10 cellular contexts compared by ENCODE assay signal in the genomic region with DNA sequence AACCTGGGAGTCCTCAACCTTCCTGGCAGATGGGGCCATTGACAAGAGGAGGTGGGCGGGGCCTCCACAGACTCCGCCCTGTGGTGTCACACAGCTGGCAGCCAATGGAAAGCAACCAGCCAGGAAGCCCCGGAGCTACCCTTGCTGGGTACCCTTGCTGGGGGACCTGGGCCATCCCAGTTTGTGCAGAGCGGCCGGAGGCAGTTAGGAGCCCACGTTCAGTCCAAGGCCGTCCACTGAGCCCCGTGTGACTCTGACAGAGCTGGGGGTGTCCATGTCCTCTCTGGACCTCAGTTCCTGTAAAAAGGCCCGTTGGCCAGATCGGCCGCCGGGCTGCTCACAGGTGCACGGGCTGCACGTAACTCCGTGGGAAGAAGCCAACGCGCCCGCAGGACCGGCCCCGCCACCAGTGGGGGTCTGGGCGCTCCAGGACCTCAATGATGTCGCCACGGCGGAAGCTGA. TPM values are rescaled to one million over a fixed set of nuclear protein-coding genes. Genes with fewer than 3 reads are reported as not detected.
DNase-seq lines count a peak whose midpoint lies in the region; ATAC-seq, FAIRE-seq and TF ChIP-seq lines count a peak whose summit lies in the region.
"Had no signal": no experiment of that assay in that cellular context is flagged by ENCODE, and none has a peak within 500 bp of the region (broad histone marks: within the 10 kb centered on the region; RNA-seq: fewer than 3 reads in every experiment).

No MANE protein-coding gene starts in this region.

- H3K4ac ChIP-seq in mesenchymal stem cell (ENCODE audit: low read depth in 1 of 2, low read length in 2 of 2) = no peak overlapping the region

- H2BK15ac ChIP-seq in mesenchymal stem cell (ENCODE audit: low read depth, poor library complexity, severe bottlenecking) = peak overlapping the region; percentile 58

- H3K4me3 ChIP-seq in A673 (ENCODE audit: low read depth, low read length, poor library complexity, severe bottlenecking) = no peak overlapping the region
- no peak overlapping the region for H3K4me3 ChIP-seq in GM23338
- no peak overlapping the region for H3K4me3 ChIP-seq in mesenchymal stem cell (ENCODE audit: insufficient read depth in 1 of 2, low read depth in 1 of 2, low read length in 2 of 2)
- no peak overlapping the region for H3K4me3 ChIP-seq in kidney (ENCODE audit: low read length in 2 of 2)

- no peak overlapping the region for H3K27ac Mint-ChIP-seq in GM23338

- POLR2A ChIA-PET in A673 (lab: Charles Lee; ENCODE audit: low non-redundant PET) = no interaction called here

- peaks cover 5% of the 10 kb centered on the region for H3K27me3 Mint-ChIP-seq in GM23338 (ENCODE audit: insufficient read depth, low read depth, poor library complexity)

- no peak overlapping the region for H3K9ac ChIP-seq in mesenchymal stem cell (ENCODE audit: low read length)
- no peak overlapping the region for H3K9ac ChIP-seq in kidney (ENCODE audit: low read length in 2 of 2)

- no peak overlapping the region for H4K91ac ChIP-seq in mesenchymal stem cell (ENCODE audit: low read length)

- H2AFZ ChIP-seq in GM23338 (no peak overlapping the region), mesenchymal stem cell (ENCODE audit: low read depth, low read length) (no peak overlapping the region)

- H2AK5ac ChIP-seq in mesenchymal stem cell (ENCODE audit: low read length, severe bottlenecking) = no peak overlapping the region

- H3K9me2 ChIP-seq in GM23338 (ENCODE audit: insufficient read depth) = no peaks in the 10 kb centered on the region

- ATAC-seq in GM23338 = peak; percentile 65
- no peak for ATAC-seq in HG02759 (IDR thresholded peaks at IDR 0.05; ENCODE audit: unreplicated experiment)

- no peaks in the 10 kb centered on the region for H3K79me1 ChIP-seq in mesenchymal stem cell (replicated peaks; ENCODE audit: low read length, poor library complexity, severe bottlenecking)

- no peak overlapping the region for H3K23ac ChIP-seq in mesenchymal stem cell (ENCODE audit: low read length in 2 of 2)

- H3K36me3 Mint-ChIP-seq in GM23338 (ENCODE audit: low read depth) = no peaks in the 10 kb centered on the region

- peak; percentile 36 for DNase-seq in A673 (ENCODE audit: low spot score)
- DNase-seq in GM23338 (ENCODE audit: low spot score) = peak; percentile 59
- peak; percentile 45 for DNase-seq in activated T-cell treated with anti-CD3 and anti-CD28 coated beads for 48 hours (ENCODE audit: low read depth)
- DNase-seq in mesenchymal stem cell = no peak
- DNase-seq in kidney = no peak
- DNase-seq in NCI-H2227 treated with DMSO at 0.1 percent for 48 hours (lab: John Stamatoyannopoulos, UW) = no peak
- no peak for DNase-seq in RCC 7860 (ENCODE audit: low spot score)
- DNase-seq: head of caudate nucleus had no signal

- H3K18ac ChIP-seq in mesenchymal stem cell (ENCODE audit: low read depth in 1 of 2, low read length in 2 of 2) = no peak overlapping the region

- H3K27ac ChIP-seq in A673 (ENCODE audit: low read depth, low read length, poor library complexity, severe bottlenecking) = no peak overlapping the region
- H3K27ac ChIP-seq in GM23338 (ENCODE audit: low read depth) = no peak overlapping the region
- H3K27ac ChIP-seq in mesenchymal stem cell (ENCODE audit: low read length, poor library complexity, severe bottlenecking) = no peak overlapping the region
- H3K27ac ChIP-seq in kidney (ENCODE audit: low read depth in 2 of 2, low read length in 2 of 2) = no peak overlapping the region
- H3K27ac ChIP-seq: C4-2B had no signal

- no peak overlapping the region for H3K4me3 Mint-ChIP-seq in GM23338

- WGBS in mesenchymal stem cell = 97% methylated on average over 24 of the region's 24 CpGs

- FAIRE-seq in kidney (lab: Jason Lieb, UNC) (no peak), RCC 7860 (lab: Jason Lieb, UNC) (no peak)

- H3K4me2 ChIP-seq in GM23338 (no peak overlapping the region), mesenchymal stem cell (ENCODE audit: low read length, poor library complexity, severe bottlenecking) (no peak overlapping the region)

- H3F3A ChIP-seq in GM23338 (replicated peaks; ENCODE audit: low read depth) = no peaks in the 10 kb centered on the region

- no peaks in the 10 kb centered on the region for H3K9me3 ChIP-seq in A673 (ENCODE audit: low read depth, low read length, poor library complexity, severe bottlenecking)
- no peaks in the 10 kb centered on the region for H3K9me3 ChIP-seq in mesenchymal stem cell (ENCODE audit: control insufficient read depth, low read length)
- H3K9me3 ChIP-seq in kidney (ENCODE audit: control insufficient read depth in 1 of 2, low read length in 2 of 2) = no peaks in the 10 kb centered on the region

- peaks cover 5% of the 10 kb centered on the region; the same call in 1 of the 3 replicates for H3K4me1 Mint-ChIP-seq in GM23338

- H4K8ac ChIP-seq in mesenchymal stem cell (ENCODE audit: low read length) = peak overlapping the region; percentile 29

- no peak overlapping the region for H2BK120ac ChIP-seq in mesenchymal stem cell (ENCODE audit: low read depth, low read length)

- no peak for TF ChIP-seq CTCF in A673 (conservative IDR thresholded peaks at IDR 0.05; ENCODE audit: low read depth, low read length)
- no peak for TF ChIP-seq CTCF in GM23338 (conservative IDR thresholded peaks at IDR 0.05; ENCODE audit: low read depth in 2 of 2)
- TF ChIP-seq CTCF in kidney (IDR thresholded peaks at IDR 0.05; ENCODE audit: borderline replicate concordance, extremely low read depth, insufficient read depth) = no peak

- no peak overlapping the region for H2BK12ac ChIP-seq in mesenchymal stem cell (ENCODE audit: low read length in 2 of 2)

- no peaks in the 10 kb centered on the region for H3K4me1 ChIP-seq in A673 (ENCODE audit: insufficient read depth, low read length, poor library complexity, severe bottlenecking)
- H3K4me1 ChIP-seq in GM23338 (ENCODE audit: insufficient read depth) = no peaks in the 10 kb centered on the region
- H3K4me1 ChIP-seq in mesenchymal stem cell (ENCODE audit: control insufficient read depth, insufficient read depth, low read depth, low read length) = peaks cover 2% of the 10 kb centered on the region
- no peaks in the 10 kb centered on the region for H3K4me1 ChIP-seq in kidney (ENCODE audit: control insufficient read depth in 1 of 2, insufficient read depth in 1 of 2, low read depth in 1 of 2, low read length in 2 of 2)

- no peak overlapping the region for H2BK5ac ChIP-seq in mesenchymal stem cell (ENCODE audit: low read depth, low read length, poor library complexity, severe bottlenecking)

- no peaks in the 10 kb centered on the region for H4K20me1 ChIP-seq in GM23338 (replicated peaks; ENCODE audit: insufficient read depth)

- no peak overlapping the region for H3K14ac ChIP-seq in mesenchymal stem cell (ENCODE audit: low read length in 2 of 2)

- intact Hi-C loops in A673 (cut with micrococcal nuclease; ENCODE audit: unreplicated experiment) = no loop called here
- intact Hi-C loops in kidney (cut with DNase I) = no loop called here

- no TSS peak for BruUV-seq in A673 (replicated peaks; lab: Mats Ljungman, UMichigan)

- H3K36me3 ChIP-seq in A673 (ENCODE audit: insufficient read depth, low read length, poor library complexity, severe bottlenecking) (no peaks in the 10 kb centered on the region), GM23338 (ENCODE audit: insufficient read depth) (no peaks in the 10 kb centered on the region), mesenchymal stem cell (ENCODE audit: control insufficient read depth in 1 of 2, insufficient read depth in 2 of 2, low read depth in 1 of 2, low read length in 2 of 2) (no peaks in the 10 kb centered on the region), kidney (ENCODE audit: control insufficient read depth in 1 of 2, insufficient read depth in 2 of 2, low read length in 2 of 2) (no peaks in the 10 kb centered on the region)

- H3K9me3 Mint-ChIP-seq in GM23338 = no peaks in the 10 kb centered on the region

- H3K27me3 ChIP-seq in A673 (replicated peaks; ENCODE audit: insufficient read depth, low read depth, low read length, poor library complexity) (no peaks in the 10 kb centered on the region), GM23338 (ENCODE audit: insufficient read depth) (no peaks in the 10 kb centered on the region), mesenchymal stem cell (ENCODE audit: control insufficient read depth in 1 of 2, insufficient read depth in 1 of 2, low read length in 2 of 2) (peaks cover 13 to 27% of the 10 kb centered on the region in 2 experiments)

- CTCF ChIA-PET in A673 (lab: Charles Lee) = no interaction called here

- no peaks in the 10 kb centered on the region for H3K79me2 ChIP-seq in GM23338 (replicated peaks; ENCODE audit: insufficient read depth)

RNA-seq across cellular contexts. Expression of a gene that starts 17.1 kb away (rescaled TPM):
- total RNA-seq in A673 (2021) = 9.6 and 12.4 TPM in 2 replicates
- total RNA-seq in GM23338 (2014; rRNA removed; shearing (Covaris generic)) = 44.5 and 46.6 TPM in 2 replicates
- 7.6 and 8.5 TPM in 2 replicates for polyA plus RNA-seq in GM23338 (2016; fragmentation: Nextera tagmentation; extraction: Ambion mirVana)
- 2.9 TPM for polyA plus RNA-seq in mesenchymal stem cell (2013, experiment 1 of 2)
- 2.8 TPM for polyA plus RNA-seq in mesenchymal stem cell (2013, experiment 2 of 2)
- 8.0 TPM for total RNA-seq in kidney
- 4.9 TPM for polyA plus RNA-seq in kidney (ENCODE audit: insufficient read depth, low read depth, low replicate concordance)

RNA-seq across cellular contexts. Expression of a gene that starts 25.1 kb away (rescaled TPM):
- total RNA-seq in A673 (2021) (0.26 TPM in 1 of 2 replicates, not detected in the other), kidney (8.4 TPM)
- 0.24 and 0.27 TPM in 2 replicates for total RNA-seq in GM23338 (2014; rRNA removed; shearing (Covaris generic))
- polyA plus RNA-seq in GM23338 (2016; fragmentation: Nextera tagmentation; extraction: Ambion mirVana) (0.47 TPM in 1 of 2 replicates, not detected in the other), kidney (ENCODE audit: insufficient read depth, low read depth, low replicate concordance) (7.0 TPM)
- 0.12 TPM for polyA plus RNA-seq in mesenchymal stem cell (2013, experiment 1 of 2)
- 0.08 TPM for polyA plus RNA-seq in mesenchymal stem cell (2013, experiment 2 of 2)

Comparison
In these comparisons a context has a peak if more than half of its experiments do, and no peak if none do; other contexts are left out.
1. DNase-seq: peak in A673 (single experiment), GM23338 (single experiment) and activated T-cell treated with anti-CD3 and anti-CD28 coated beads for 48 hours (single experiment); none in mesenchymal stem cell (single experiment), kidney (single experiment), NCI-H2227 treated with DMSO at 0.1 percent for 48 hours (single experiment) and RCC 7860 (single experiment).